8 cellular contexts compared by ENCODE assay signal in genomic region chr4:81351653-81352455, GRCh38.
A peak's percentile ranks its signal among the peaks of the same experiment; 100 is the strongest.
DNase-seq lines count a peak whose midpoint lies in the region; ATAC-seq, FAIRE-seq and TF ChIP-seq lines count a peak whose summit lies in the region.

No MANE protein-coding gene starts in this region.

- peak; percentile 17 for DNase-seq in GDM1 (lab: John Stamatoyannopoulos, UW)
- peak; percentile 61 for DNase-seq in Kasumi-1 (lab: John Stamatoyannopoulos, UW)
- DNase-seq in RWPE2 (ENCODE audit: low spot score), result no peak
- peak; percentile 86 for DNase-seq in activated effector memory CD4-positive, alpha-beta T cell treated with anti-CD3 and anti-CD28 coated beads, Interleukin-2, amount 50 U/mL, for 16 hours
- peak; percentile 54 for DNase-seq in globus pallidus (ENCODE audit: low spot score)
- peak; percentile 59 to 94 (median 78) for DNase-seq in posterior cingulate gyrus
- peak; percentile 53 for DNase-seq in urothelium cell line (ENCODE audit: low spot score)

- H3K9me3 ChIP-seq in RWPE2 (ENCODE audit: severe bottlenecking), result no peaks in the 10 kb centered on the region

- peak; percentile 9 for FAIRE-seq in urothelium cell line (lab: Jason Lieb, UNC)

- H3K27ac ChIP-seq in RWPE2 (ENCODE audit: poor library complexity, severe bottlenecking), result no peak overlapping the region

- H3K4me1 ChIP-seq in RWPE2 (ENCODE audit: insufficient read depth, poor library complexity, severe bottlenecking), result no peaks in the 10 kb centered on the region

- H3K36me3 ChIP-seq in RWPE2 (ENCODE audit: low read depth), result no peaks in the 10 kb centered on the region

- peak; percentile 68 for ATAC-seq in GM21737 (IDR thresholded peaks at IDR 0.05; ENCODE audit: unreplicated experiment)
- peak; percentile 84 for ATAC-seq in RWPE2 (ENCODE audit: low read depth)

- intact Hi-C loops in posterior cingulate gyrus (cut with DNase I), result loop anchor here (1.0 kb wide), 1 partner anchor 280 kb away; no protein-coding TSS in a partner anchor

- H3K27me3 ChIP-seq in RWPE2 (ENCODE audit: insufficient read depth, poor library complexity, severe bottlenecking), result no peaks in the 10 kb centered on the region

- H3K4me3 ChIP-seq in RWPE2 (ENCODE audit: severe bottlenecking), result no peak overlapping the region

- TF ChIP-seq CTCF in RWPE2 (IDR thresholded peaks at IDR 0.05; ENCODE audit: poor library complexity, severe bottlenecking), result peak; percentile 92
